29 cellular contexts compared by ENCODE assay signal in the genomic region with DNA sequence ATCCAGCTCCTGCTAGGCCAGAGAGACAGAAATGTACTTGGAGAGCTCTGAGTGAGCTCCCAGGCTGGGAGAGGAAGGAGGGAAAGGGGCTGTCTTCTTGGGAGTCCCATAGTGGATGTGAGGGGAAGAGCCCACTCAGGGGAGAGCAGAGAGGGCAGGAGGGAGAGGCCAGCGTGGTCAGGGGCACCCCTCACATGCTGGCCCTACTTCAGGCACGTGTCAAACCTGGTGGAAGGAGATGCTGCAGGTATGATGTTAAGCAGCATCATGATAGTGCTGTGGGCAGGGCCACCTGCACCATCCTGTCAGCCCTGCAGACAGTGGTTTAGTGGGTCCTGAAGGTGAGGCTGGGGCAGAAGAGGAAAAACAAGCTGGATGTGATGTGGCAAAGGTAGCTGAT. TPM values are rescaled to one million over a fixed set of nuclear protein-coding genes. Genes with fewer than 3 reads are reported as not detected.
"Had no signal": no experiment of that assay in that cellular context is flagged by ENCODE, and none has a peak within 500 bp of the region (broad histone marks: within the 10 kb centered on the region; RNA-seq: fewer than 3 reads in every experiment).

No MANE protein-coding gene starts in this region.

- H3K27ac Mint-ChIP-seq: immature natural killer cell; memory B cell; naive B cell; nephron; progenitor cell of endocrine pancreas; stimulated activated effector memory CD8-positive, alpha-beta T cell treated with anti-CD3 and anti-CD28 coated beads, Interleukin-12 subunit alpha, Interleukin-12 subunit beta, amount 100 ng/mL, for 72 hours; stimulated activated naive CD8-positive, alpha-beta T cell treated with anti-CD3 and anti-CD28 coated beads, Interleukin-15, Interleukin-2, amounts not matched to agents 100 ng/mL and 50 ng/mL, for 24 hours; type B pancreatic cell had no signal

- H3K4me3 ChIP-seq: heart left ventricle, left lung, lung, ovary, sigmoid colon, spleen, suprapubic skin, tibial nerve had no signal

- H3K4me1 ChIP-seq: heart left ventricle, left lung, sigmoid colon, spleen, suprapubic skin, tibial nerve had no signal

- H3K27me3 Mint-ChIP-seq: progenitor cell of endocrine pancreas had no signal

- H3K27me3 ChIP-seq: left lung, neutrophil, ovary, sigmoid colon, tibial nerve had no signal

- H3K4me1 Mint-ChIP-seq: immature natural killer cell; memory B cell; naive B cell; nephron; neural crest cell; stimulated activated effector memory CD8-positive, alpha-beta T cell treated with anti-CD3 and anti-CD28 coated beads, Interleukin-12 subunit alpha, Interleukin-12 subunit beta, amount 100 ng/mL, for 72 hours had no signal

- H3K36me3 ChIP-seq: heart left ventricle, left lung, neutrophil, ovary, sigmoid colon, spleen, suprapubic skin, tibial nerve had no signal

- DNase-seq: glutamatergic neuron; heart left ventricle; hypothalamus; immature natural killer cell; kidney; left colon; left lung; naive B cell; occipital lobe; ovary; right cardiac atrium; sigmoid colon; small intestine; spleen; stimulated activated CD4-positive, alpha-beta T cell treated with anti-CD3 and anti-CD28 coated beads, Interleukin-4, amount 100 ng/mL, for 24 hours; stimulated activated naive CD4-positive, alpha-beta T cell had no signal

- H3K9me3 Mint-ChIP-seq: stimulated activated naive CD8-positive, alpha-beta T cell treated with anti-CD3 and anti-CD28 coated beads, Interleukin-15, Interleukin-2, amounts not matched to agents 100 ng/mL and 50 ng/mL, for 24 hours; type B pancreatic cell had no signal

- ATAC-seq: left colon; left lung; right cardiac atrium; stimulated activated effector memory CD8-positive, alpha-beta T cell treated with anti-CD3 and anti-CD28 coated beads, Interleukin-12 subunit alpha, Interleukin-12 subunit beta, amount 100 ng/mL, for 72 hours had no signal

- H3K27ac ChIP-seq: heart left ventricle, left lung, neutrophil, ovary, spleen, suprapubic skin, tibial nerve had no signal

- H3K9me3 ChIP-seq: neutrophil, ovary, suprapubic skin had no signal

- H3K4me3 Mint-ChIP-seq: immature natural killer cell; memory B cell; naive B cell; nephron; neural crest cell; stimulated activated effector memory CD8-positive, alpha-beta T cell treated with anti-CD3 and anti-CD28 coated beads, Interleukin-12 subunit alpha, Interleukin-12 subunit beta, amount 100 ng/mL, for 72 hours; stimulated activated naive CD8-positive, alpha-beta T cell treated with anti-CD3 and anti-CD28 coated beads, Interleukin-15, Interleukin-2, amounts not matched to agents 100 ng/mL and 50 ng/mL, for 24 hours; type B pancreatic cell had no signal

- H3K36me3 Mint-ChIP-seq: immature natural killer cell; naive B cell; stimulated activated effector memory CD8-positive, alpha-beta T cell treated with anti-CD3 and anti-CD28 coated beads, Interleukin-12 subunit alpha, Interleukin-12 subunit beta, amount 100 ng/mL, for 72 hours; type B pancreatic cell had no signal

RNA-seq across cellular contexts. Expression of a gene that starts 31.6 kb away (rescaled TPM):
- total RNA-seq: mononuclear cell, progenitor cell of endocrine pancreas, subcutaneous adipose tissue had no signal
- polyA plus RNA-seq: immature natural killer cell had no signal
